16 cellular contexts compared by ENCODE assay signal in the genomic region with DNA sequence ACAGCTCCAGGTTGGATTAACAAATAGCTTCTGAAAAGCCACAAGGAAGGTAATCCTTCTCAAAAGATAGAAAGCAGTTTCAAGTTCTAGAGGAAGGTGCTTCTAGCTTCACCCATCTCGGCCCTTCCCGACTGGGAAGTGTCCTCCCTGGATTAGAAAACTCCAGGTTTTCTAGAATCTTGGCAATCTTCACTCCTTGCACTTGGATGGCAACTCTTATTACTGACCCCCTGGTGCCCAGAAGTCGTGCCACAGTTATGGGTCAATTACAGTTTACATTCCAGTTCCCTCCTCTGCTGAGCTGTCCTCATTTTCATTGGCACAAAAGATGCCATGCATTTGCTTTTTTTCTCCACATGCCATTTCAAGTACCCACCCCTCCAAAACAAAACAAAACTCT.
DNase-seq lines count a peak whose midpoint lies in the region; TF ChIP-seq lines count a peak whose summit lies in the region.
"Had no signal": no experiment of that assay in that cellular context is flagged by ENCODE, and none has a peak within 500 bp of the region (broad histone marks: within the 10 kb centered on the region; RNA-seq: fewer than 3 reads in every experiment).

No MANE protein-coding gene starts in this region.

- no peaks in the 10 kb centered on the region for H3K4me1 Mint-ChIP-seq in immature natural killer cell

- no peaks in the 10 kb centered on the region for H3K9me3 Mint-ChIP-seq in immature natural killer cell
- H3K9me3 Mint-ChIP-seq: activated CD8-positive, alpha-beta T cell treated with anti-CD3 and anti-CD28 coated beads for 36 hours; activated naive CD8-positive, alpha-beta T cell treated with anti-CD3 and anti-CD28 coated beads, Interleukin-2, amount 10 ng/mL, durations not matched to agents 7 days and 5 days; natural killer cell treated with Interleukin-12 subunit alpha and Interleukin-12 subunit beta and Interleukin-15 and Interleukin-18, amount 100 ng/mL, for 72 hours had no signal

- TF ChIP-seq EP300 in esophagus muscularis mucosa (IDR thresholded peaks at IDR 0.05), result no peak

- H4K20me1 ChIP-seq in Karpas-422 (ENCODE audit: insufficient read depth, low read depth, low read length), result no peaks in the 10 kb centered on the region

- POLR2A ChIA-PET in AG04450 (lab: Yijun Ruan, JAX), result interaction anchor here (1.2 kb wide), 1 partner anchor 66 kb away, joined by 3 read pairs; no protein-coding TSS in a partner anchor

- no peak for TF ChIP-seq POLR2A in esophagus muscularis mucosa (IDR thresholded peaks at IDR 0.05; ENCODE audit: low read depth)

- H3K9ac ChIP-seq in Karpas-422 (ENCODE audit: low read length), result peak overlapping the region; percentile 60
- H3K9ac ChIP-seq in rectal smooth muscle tissue (ENCODE audit: low read length), result peak overlapping the region; percentile 24

- H3K9me3 ChIP-seq in AG04450 (ENCODE audit: control insufficient read depth, insufficient read depth, low read length), result no peaks in the 10 kb centered on the region
- H3K9me3 ChIP-seq in Karpas-422 (ENCODE audit: low read length), result no peaks in the 10 kb centered on the region
- H3K9me3 ChIP-seq in esophagus muscularis mucosa, result no peaks in the 10 kb centered on the region
- H3K9me3 ChIP-seq: BE2C had no signal

- DNase-seq in AG04450 (ENCODE audit: low read depth, low spot score), result no peak
- DNase-seq in Karpas-422, result no peak
- DNase-seq in esophagus muscularis mucosa (ENCODE audit: extremely low spot score), result no peak
- DNase-seq in NCI-H345 treated with DMSO at 0.1 percent for 48 hours (lab: John Stamatoyannopoulos, UW; ENCODE audit: unreplicated experiment), result no peak
- DNase-seq in stimulated activated CD4-positive, alpha-beta T cell treated with anti-CD3 and anti-CD28 coated beads, Interleukin-4, amount 100 ng/mL, for 24 hours, result no peak
- no peak for DNase-seq in caudate nucleus (lab: John Stamatoyannopoulos, UW)
- no peak for DNase-seq in immature natural killer cell
- DNase-seq: activated CD8-positive, alpha-beta T cell treated with anti-CD3 and anti-CD28 coated beads for 36 hours; activated naive CD8-positive, alpha-beta T cell treated with anti-CD3 and anti-CD28 coated beads, Interleukin-2, amount 10 ng/mL, durations not matched to agents 7 days and 5 days; BE2C; DND-41; NCI-H1694 treated with DMSO at 0.1 percent for 48 hours; stimulated activated naive CD4-positive, alpha-beta T cell; T-helper 1 cell had no signal

- H3K27me3 ChIP-seq in AG04450 (ENCODE audit: control insufficient read depth, insufficient read depth, low read length) (no peaks in the 10 kb centered on the region), Karpas-422 (ENCODE audit: low read length) (no peaks in the 10 kb centered on the region), esophagus muscularis mucosa (no peaks in the 10 kb centered on the region), rectal smooth muscle tissue (ENCODE audit: control insufficient read depth, insufficient read depth, low read length) (no peaks in the 10 kb centered on the region)
- H3K27me3 ChIP-seq: BE2C had no signal

- no peaks in the 10 kb centered on the region for H3K36me3 ChIP-seq in Karpas-422 (ENCODE audit: insufficient read depth, low read length)
- peaks cover 0 to 32% (median 24%) of the 10 kb centered on the region in 4 donors for H3K36me3 ChIP-seq in esophagus muscularis mucosa
- peaks cover 10% of the 10 kb centered on the region for H3K36me3 ChIP-seq in rectal smooth muscle tissue (ENCODE audit: control insufficient read depth, insufficient read depth, low read length)
- H3K36me3 ChIP-seq: BE2C had no signal

- intact Hi-C loops in esophagus muscularis mucosa (cut with DNase I), result no loop called here

- no peak overlapping the region for H3K27ac Mint-ChIP-seq in immature natural killer cell
- H3K27ac Mint-ChIP-seq: activated CD8-positive, alpha-beta T cell treated with anti-CD3 and anti-CD28 coated beads for 36 hours; natural killer cell treated with Interleukin-12 subunit alpha and Interleukin-12 subunit beta and Interleukin-15 and Interleukin-18, amount 100 ng/mL, for 72 hours had no signal

- CTCF ChIA-PET in AG04450 (lab: Charles Lee), result interaction anchor here (1.0 to 1.1 kb wide), 2 partner anchors 143 to 183 kb away, joined by 3 read pairs; no protein-coding TSS in a partner anchor

- peaks cover 0 to 1% (median 0%) of the 10 kb centered on the region in 3 donors for H3K27me3 Mint-ChIP-seq in immature natural killer cell (ENCODE audit: low read depth in 3 of 3)
- H3K27me3 Mint-ChIP-seq: activated CD8-positive, alpha-beta T cell treated with anti-CD3 and anti-CD28 coated beads for 36 hours; activated naive CD8-positive, alpha-beta T cell treated with anti-CD3 and anti-CD28 coated beads, Interleukin-2, amount 10 ng/mL, durations not matched to agents 7 days and 5 days; natural killer cell treated with Interleukin-12 subunit alpha and Interleukin-12 subunit beta and Interleukin-15 and Interleukin-18, amount 100 ng/mL, for 72 hours had no signal

- H2AFZ ChIP-seq in Karpas-422 (ENCODE audit: low read length), result no peak overlapping the region

- no peak overlapping the region for H3K4me3 Mint-ChIP-seq in immature natural killer cell
- H3K4me3 Mint-ChIP-seq: activated CD8-positive, alpha-beta T cell treated with anti-CD3 and anti-CD28 coated beads for 36 hours; natural killer cell treated with Interleukin-12 subunit alpha and Interleukin-12 subunit beta and Interleukin-15 and Interleukin-18, amount 100 ng/mL, for 72 hours had no signal

- peaks cover 20 to 42% (median 22%) of the 10 kb centered on the region in 3 donors for H3K36me3 Mint-ChIP-seq in immature natural killer cell

- TF ChIP-seq CTCF in AG04450 (IDR thresholded peaks at IDR 0.05; ENCODE audit: low read depth, low read length), result no peak
- no peak for TF ChIP-seq CTCF in esophagus muscularis mucosa (IDR thresholded peaks at IDR 0.05)

- H3K9me2 ChIP-seq in Karpas-422 (replicated peaks; ENCODE audit: insufficient read depth, low read length), result no peaks in the 10 kb centered on the region

- peaks cover 21% of the 10 kb centered on the region for H3K79me2 ChIP-seq in Karpas-422 (ENCODE audit: low read length)

- H3K4me1 ChIP-seq in Karpas-422 (ENCODE audit: low read length), result peaks cover 77% of the 10 kb centered on the region
- H3K4me1 ChIP-seq in esophagus muscularis mucosa, result peaks cover 34 to 87% (median 75%) of the 10 kb centered on the region in 4 donors
- peaks cover 27% of the 10 kb centered on the region for H3K4me1 ChIP-seq in rectal smooth muscle tissue (ENCODE audit: control insufficient read depth, insufficient read depth, low read length)
- H3K4me1 ChIP-seq: BE2C had no signal

- 25% methylated on average over 3 of the region's 3 CpGs for WGBS in esophagus muscularis mucosa

- H3K27ac ChIP-seq in AG04450 (ENCODE audit: low read depth, low read length) (peak overlapping the region; percentile 57), Karpas-422 (ENCODE audit: low read length) (peak overlapping the region; percentile 99), esophagus muscularis mucosa (replicated peaks in 1 of 4) (peak overlapping the region; percentile 70 to 80 (median 74)), rectal smooth muscle tissue (ENCODE audit: low read depth, low read length) (peak overlapping the region; percentile 77), caudate nucleus (ENCODE audit: low read depth, low read length) (no peak overlapping the region)

- peak overlapping the region; percentile 84 for H3K4me2 ChIP-seq in Karpas-422 (ENCODE audit: low read depth, low read length, poor library complexity, severe bottlenecking)

- no peak overlapping the region for H3K4me3 ChIP-seq in AG04450 (ENCODE audit: low read depth, low read length)
- H3K4me3 ChIP-seq in Karpas-422 (ENCODE audit: low read length), result peak overlapping the region; percentile 47; the same call in 1 of the 2 replicates
- peak overlapping the region; percentile 17 to 37 (median 26) for H3K4me3 ChIP-seq in esophagus muscularis mucosa
- H3K4me3 ChIP-seq in rectal smooth muscle tissue (ENCODE audit: low read length), result peak overlapping the region; percentile 22
